Comparison of ENCODE assay signal across 1 cellular context in the genomic region with DNA sequence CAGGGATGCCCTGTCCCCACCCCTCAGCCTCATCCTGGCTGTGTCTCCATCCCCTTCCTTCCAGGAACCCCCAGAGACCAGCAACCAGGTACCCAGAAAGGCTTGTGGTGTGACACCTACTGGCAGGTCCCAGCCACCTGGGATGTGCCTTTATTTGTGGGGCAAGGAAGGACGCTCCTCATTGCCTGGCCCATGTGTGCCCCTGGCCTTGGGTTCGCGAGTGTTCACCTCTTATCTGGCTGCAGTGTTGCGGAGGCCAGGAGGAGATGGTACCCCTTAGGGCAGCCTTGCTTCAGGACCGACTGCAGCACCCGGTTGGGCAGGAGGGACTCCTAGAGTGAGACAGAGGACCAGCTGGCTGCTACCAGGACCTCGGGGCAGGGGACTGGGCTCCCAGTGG.
TF ChIP-seq lines count a peak whose summit lies in the region.

No MANE protein-coding gene starts in this region.

TF ChIP-seq in IMR-90, 13 proteins besides CTCF, POLR2A, EP300 and RAD21:
- TF ChIP-seq, protein P1, sequence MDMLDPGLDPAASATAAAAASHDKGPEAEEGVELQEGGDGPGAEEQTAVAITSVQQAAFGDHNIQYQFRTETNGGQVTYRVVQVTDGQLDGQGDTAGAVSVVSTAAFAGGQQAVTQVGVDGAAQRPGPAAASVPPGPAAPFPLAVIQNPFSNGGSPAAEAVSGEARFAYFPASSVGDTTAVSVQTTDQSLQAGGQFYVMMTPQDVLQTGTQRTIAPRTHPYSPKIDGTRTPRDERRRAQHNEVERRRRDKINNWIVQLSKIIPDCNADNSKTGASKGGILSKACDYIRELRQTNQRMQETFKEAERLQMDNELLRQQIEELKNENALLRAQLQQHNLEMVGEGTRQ (IDR thresholded peaks at IDR 0.05; ENCODE audit: low read depth, low read length) = no peak
- TF ChIP-seq RFX5 (IDR thresholded peaks at IDR 0.05; ENCODE audit: low read depth, low read length) (no peak), FOS (IDR thresholded peaks at IDR 0.05; ENCODE audit: low read depth, low read length) (no peak), MXI1 (IDR thresholded peaks at IDR 0.05; ENCODE audit: borderline replicate concordance, low read depth, low read length) (no peak), CEBPB (IDR thresholded peaks at IDR 0.05; ENCODE audit: low read depth, low read length) (no peak)
